In the genomic region with DNA sequence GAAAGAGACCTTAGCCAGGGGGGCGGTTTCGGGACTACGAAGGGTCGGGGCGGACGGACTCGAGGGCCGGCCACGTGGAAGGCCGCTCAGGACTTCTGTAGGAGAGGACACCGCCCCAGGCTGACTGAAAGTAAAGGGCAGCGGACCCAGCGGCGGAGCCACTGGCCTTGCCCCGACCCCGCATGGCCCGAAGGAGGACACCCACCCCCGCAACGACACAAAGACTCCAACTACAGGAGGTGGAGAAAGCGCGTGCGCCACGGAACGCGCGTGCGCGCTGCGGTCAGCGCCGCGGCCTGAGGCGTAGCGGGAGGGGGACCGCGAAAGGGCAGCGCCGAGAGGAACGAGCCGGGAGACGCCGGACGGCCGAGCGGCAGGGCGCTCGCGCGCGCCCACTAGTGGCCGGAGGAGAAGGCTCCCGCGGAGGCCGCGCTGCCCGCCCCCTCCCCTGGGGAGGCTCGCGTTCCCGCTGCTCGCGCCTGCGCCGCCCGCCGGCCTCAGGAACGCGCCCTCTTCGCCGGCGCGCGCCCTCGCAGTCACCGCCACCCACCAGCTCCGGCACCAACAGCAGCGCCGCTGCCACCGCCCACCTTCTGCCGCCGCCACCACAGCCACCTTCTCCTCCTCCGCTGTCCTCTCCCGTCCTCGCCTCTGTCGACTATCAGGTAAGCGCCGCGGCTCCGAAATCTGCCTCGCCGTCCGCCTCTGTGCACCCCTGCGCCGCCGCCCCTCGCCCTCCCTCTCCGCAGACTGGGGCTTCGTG, we compare ENCODE assay signal across 8 cellular contexts. TPM values are rescaled to one million over a fixed set of nuclear protein-coding genes. Genes with fewer than 3 reads are reported as not detected.
DNase-seq lines count a peak whose midpoint lies in the region; ATAC-seq, FAIRE-seq and TF ChIP-seq lines count a peak whose summit lies in the region.

A gene (plus strand): TSS at position 533 of the 763 bp plus-strand sequence. CDS start 67,784 bp downstream, outside the sequence.

- no peaks in the 10 kb centered on the region for H3K36me3 ChIP-seq in HepG2 (replicated peaks in 1 of 2; ENCODE audit: control insufficient read depth in 1 of 2, insufficient read depth in 2 of 2, low read length in 2 of 2)

- 25% methylated on average over 52 of the region's 97 CpGs for WGBS in HepG2 (ENCODE audit: low lambda C conversion rate)

- H3K4me2 ChIP-seq in HepG2 (ENCODE audit: low read depth, low read length): peak within 1 kb of the TSS; percentile 96

- intact Hi-C loops in HepG2 (cut with micrococcal nuclease; ENCODE audit: unreplicated experiment): loop anchor here (10.0 kb wide), 1 partner anchor 51 kb away; no protein-coding TSS in a partner anchor

- peak; percentile 91 for TF ChIP-seq CTCF in GM13976 (IDR thresholded peaks at IDR 0.05; ENCODE audit: borderline replicate concordance, control extremely low read depth, extremely low read depth, insufficient read depth, missing control alignments)
- TF ChIP-seq CTCF in HepG2 (CRISPR knock-in tag; IDR thresholded peaks at IDR 0.05): peak; percentile 86

- no peak within 1 kb of the TSS for H3K27ac ChIP-seq in HepG2 (ENCODE audit: extremely low read length, insufficient read depth, low read length)

- CTCF ChIA-PET in HepG2 (lab: Yijun Ruan, JAX; ENCODE audit: low intra/inter-chr PET ratio, low total read pairs): interaction anchor here (2.6 kb wide), 1 partner anchor 55 kb away, joined by 13 read pairs; no protein-coding TSS in a partner anchor

- in situ Hi-C loops in GM13976 (cut with MboI; ENCODE audit: low sequenced_read_pairs, unreplicated experiment): no loop called here
- in situ Hi-C loops in HepG2 (cut with HindIII; ENCODE audit: extremely low pct_ligation_motif_present, low pct_unique_long_range_greater_than_20kb): no loop called here

- TF ChIP-seq EP300 in HepG2 (IDR thresholded peaks at IDR 0.05; ENCODE audit: low read depth in 2 of 2, low read length in 2 of 2) (no peak), HepG2 (CRISPR knock-in tag; IDR thresholded peaks at IDR 0.05; ENCODE audit: borderline replicate concordance) (no peak)

- TF ChIP-seq RAD21 in HepG2 (CRISPR knock-in tag; IDR thresholded peaks at IDR 0.05): peak; percentile 96

- peak within 1 kb of the TSS; percentile 54; the same call in 1 of the 2 replicates for H3K9ac ChIP-seq in HepG2 (ENCODE audit: insufficient read depth, low read depth, low read length)

- H2AFZ ChIP-seq in HepG2 (ENCODE audit: low read length): peak within 1 kb of the TSS; percentile 1

- BruUV-seq in HepG2 (replicated peaks; lab: Mats Ljungman, UMichigan): no TSS peak

- H3K9me3 ChIP-seq in HepG2 (ENCODE audit: low read length): no peaks in the 10 kb centered on the region

- TF ChIP-seq POLR2A in HepG2 (IDR thresholded peaks at IDR 0.05; ENCODE audit: insufficient read depth in 1 of 2, low read depth in 2 of 2, low read length in 2 of 2): peak; percentile 34 to 65; a peak in 3 of 4 replicates

- H3K27me3 ChIP-seq in HepG2 (ENCODE audit: control insufficient read depth in 1 of 2, insufficient read depth in 2 of 2, low read length in 2 of 2): peaks cover 6 to 47% of the 10 kb centered on the region in 2 experiments

- peak; percentile 87 for FAIRE-seq in HepG2 (lab: Jason Lieb, UNC)

- H4K20me1 ChIP-seq in HepG2 (ENCODE audit: insufficient read depth, low read length): no peaks in the 10 kb centered on the region; the same call in 1 of the 2 replicates

- peak; percentile 67 for ATAC-seq in HG03432 (IDR thresholded peaks at IDR 0.05; ENCODE audit: unreplicated experiment)
- ATAC-seq in HepG2: peak; percentile 89

- POLR2A ChIA-PET in HepG2 (lab: Yijun Ruan, JAX): no interaction called here

- H3K4me1 ChIP-seq in HepG2 (ENCODE audit: insufficient read depth, low read length): peaks cover 38% of the 10 kb centered on the region

- peak within 1 kb of the TSS; percentile 75 to 87 (median 84) for H3K4me3 ChIP-seq in HepG2 (replicated peaks in 1 of 3; ENCODE audit: insufficient read depth in 1 of 3, low read depth in 2 of 3, low read length in 3 of 3)

- peak; percentile 98 for DNase-seq in GM13976 (ENCODE audit: low spot score)
- peak; percentile 76 for DNase-seq in NCI-H524 treated with DMSO at 0.1 percent for 48 hours (lab: John Stamatoyannopoulos, UW)
- peak; percentile 80 to 84 for DNase-seq in activated CD4-positive, alpha-beta T cell treated with anti-CD3 and anti-CD28 coated beads, Interleukin-2, amount 50 U/mL, for 48 hours
- DNase-seq in dermis microvascular lymphatic vessel endothelial cell (ENCODE audit: low read depth in 2 of 2): peak; percentile 82 to 94
- peak; percentile 83 for DNase-seq in HepG2 (ENCODE audit: low spot score)
- DNase-seq in stimulated activated CD4-positive, alpha-beta T cell treated with anti-CD3 and anti-CD28 coated beads, Interleukin-2, amount 100 ng/mL, for 24 hours: peak; percentile 80 to 85
- DNase-seq in NK-92 treated with Interleukin-12 subunit alpha and Interleukin-12 subunit beta, amount 100 ng/mL, for 24 hours (lab: John Stamatoyannopoulos, UW): no peak

- no peaks in the 10 kb centered on the region for H3K79me2 ChIP-seq in HepG2 (ENCODE audit: insufficient read depth, low read length)

TF ChIP-seq in HepG2, 621 proteins besides CTCF, POLR2A, EP300 and RAD21 (continues in another document):
- TF ChIP-seq ZNF737 (CRISPR knock-in tag; IDR thresholded peaks at IDR 0.05; ENCODE audit: borderline replicate concordance) (no peak), CAMTA2 (CRISPR knock-in tag; IDR thresholded peaks at IDR 0.05; ENCODE audit: borderline replicate concordance) (no peak), ZNF253 (CRISPR knock-in tag; IDR thresholded peaks at IDR 0.05; ENCODE audit: borderline replicate concordance) (0 out of 2 replicates have a peak, but pooled peaks have one; percentile 8), MEIS1 (CRISPR knock-in tag; IDR thresholded peaks at IDR 0.05; ENCODE audit: borderline replicate concordance) (0 out of 2 replicates have a peak, but pooled peaks have one; percentile 39), SMYD3 (CRISPR knock-in tag; IDR thresholded peaks at IDR 0.05) (no peak), ZNF839 (CRISPR knock-in tag; IDR thresholded peaks at IDR 0.05; ENCODE audit: borderline replicate concordance) (0 out of 2 replicates have a peak, but pooled peaks have one; percentile 22), TSC22D2 (CRISPR knock-in tag; IDR thresholded peaks at IDR 0.05; ENCODE audit: borderline replicate concordance) (0 out of 2 replicates have a peak, but pooled peaks have one; percentile 20), ZNF549 (CRISPR knock-in tag; IDR thresholded peaks at IDR 0.05) (no peak), NR2F2 (IDR thresholded peaks at IDR 0.05; ENCODE audit: borderline replicate concordance, low read depth) (no peak)
- TF ChIP-seq, protein P1, sequence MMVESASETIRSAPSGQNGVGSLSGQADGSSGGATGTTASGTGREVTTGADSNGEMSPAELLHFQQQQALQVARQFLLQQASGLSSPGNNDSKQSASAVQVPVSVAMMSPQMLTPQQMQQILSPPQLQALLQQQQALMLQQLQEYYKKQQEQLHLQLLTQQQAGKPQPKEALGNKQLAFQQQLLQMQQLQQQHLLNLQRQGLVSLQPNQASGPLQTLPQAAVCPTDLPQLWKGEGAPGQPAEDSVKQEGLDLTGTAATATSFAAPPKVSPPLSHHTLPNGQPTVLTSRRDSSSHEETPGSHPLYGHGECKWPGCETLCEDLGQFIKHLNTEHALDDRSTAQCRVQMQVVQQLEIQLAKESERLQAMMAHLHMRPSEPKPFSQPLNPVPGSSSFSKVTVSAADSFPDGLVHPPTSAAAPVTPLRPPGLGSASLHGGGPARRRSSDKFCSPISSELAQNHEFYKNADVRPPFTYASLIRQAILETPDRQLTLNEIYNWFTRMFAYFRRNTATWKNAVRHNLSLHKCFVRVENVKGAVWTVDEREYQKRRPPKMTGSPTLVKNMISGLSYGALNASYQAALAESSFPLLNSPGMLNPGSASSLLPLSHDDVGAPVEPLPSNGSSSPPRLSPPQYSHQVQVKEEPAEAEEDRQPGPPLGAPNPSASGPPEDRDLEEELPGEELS (CRISPR knock-in tag; IDR thresholded peaks at IDR 0.05): peak; percentile 57; the same call in 1 of the 2 replicates
- TF ChIP-seq, protein P2, sequence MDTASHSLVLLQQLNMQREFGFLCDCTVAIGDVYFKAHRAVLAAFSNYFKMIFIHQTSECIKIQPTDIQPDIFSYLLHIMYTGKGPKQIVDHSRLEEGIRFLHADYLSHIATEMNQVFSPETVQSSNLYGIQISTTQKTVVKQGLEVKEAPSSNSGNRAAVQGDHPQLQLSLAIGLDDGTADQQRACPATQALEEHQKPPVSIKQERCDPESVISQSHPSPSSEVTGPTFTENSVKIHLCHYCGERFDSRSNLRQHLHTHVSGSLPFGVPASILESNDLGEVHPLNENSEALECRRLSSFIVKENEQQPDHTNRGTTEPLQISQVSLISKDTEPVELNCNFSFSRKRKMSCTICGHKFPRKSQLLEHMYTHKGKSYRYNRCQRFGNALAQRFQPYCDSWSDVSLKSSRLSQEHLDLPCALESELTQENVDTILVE (CRISPR knock-in tag; IDR thresholded peaks at IDR 0.05): peak; percentile 74; the same call in 1 of the 2 replicates

RNA-seq across cellular contexts. Expression of the gene that starts here (rescaled TPM):
- total RNA-seq in dermis microvascular lymphatic vessel endothelial cell: under 0.01 TPM in 1 of 2 replicates, not detected in the other
- total RNA-seq in HepG2 (2016; rRNA removed; fragmentation: Illumina TruSeq; extraction: Trizol): 2.1 and 3.6 TPM in 2 replicates
- 2.0 and 2.2 TPM in 2 replicates for total RNA-seq in HepG2 (2016; cell fraction: cytosol; rRNA removed; fragmentation: Illumina TruSeq; extraction: Trizol; ENCODE audit: low read depth)
- 1.7 and 2.4 TPM in 2 replicates for total RNA-seq in HepG2 (2016; cell fraction: insoluble cytoplasmic fraction; rRNA removed; fragmentation: Illumina TruSeq; extraction: Trizol)
- 2.1 and 2.3 TPM in 2 replicates for total RNA-seq in HepG2 (2016; cell fraction: membrane; rRNA removed; fragmentation: Illumina TruSeq; extraction: Trizol)
- total RNA-seq in HepG2 (2016; cell fraction: nucleus; rRNA removed; fragmentation: Illumina TruSeq; extraction: Trizol): 1.8 and 2.7 TPM in 2 replicates
- polyA plus RNA-seq in HepG2 (2011; rRNA removed): 2.8 and 3.3 TPM in 2 replicates
- polyA plus RNA-seq in HepG2 (2011; cell fraction: cytosol; rRNA removed): 1.4 and 1.9 TPM in 2 replicates
- 3.1 and 3.6 TPM in 2 replicates for polyA plus RNA-seq in HepG2 (2011; cell fraction: nucleus; rRNA removed)
- 3.8 and 7.8 TPM in 2 replicates for polyA plus RNA-seq in HepG2 (2012)
- 6.6 and 6.7 TPM in 2 replicates for polyA plus RNA-seq in HepG2 (2016; cell fraction: cytosol; fragmentation: Illumina TruSeq; extraction: Trizol; ENCODE audit: low read depth)
- polyA plus RNA-seq in HepG2 (2016; cell fraction: insoluble cytoplasmic fraction; fragmentation: Illumina TruSeq; extraction: Trizol; ENCODE audit: low read depth): 4.1 and 6.8 TPM in 2 replicates
- 4.0 and 5.5 TPM in 2 replicates for polyA plus RNA-seq in HepG2 (2016; cell fraction: membrane; fragmentation: Illumina TruSeq; extraction: Trizol; ENCODE audit: low read depth)
- polyA plus RNA-seq in HepG2 (2016; cell fraction: nucleus; fragmentation: Illumina TruSeq; extraction: Trizol; ENCODE audit: insufficient read depth, low read depth): 3.8 and 5.1 TPM in 2 replicates
- polyA minus RNA-seq in HepG2 (2011; rRNA and poly(A)+ RNA removed; ENCODE audit: low replicate concordance): 2.0 and 2.7 TPM in 2 replicates
- polyA minus RNA-seq in HepG2 (2011; cell fraction: cytosol; rRNA and poly(A)+ RNA removed): 0.97 and 2.1 TPM in 2 replicates
- 1.4 and 1.7 TPM in 2 replicates for polyA minus RNA-seq in HepG2 (2011; cell fraction: nucleus; rRNA and poly(A)+ RNA removed)

Comparison
In these comparisons a context has a peak if more than half of its experiments do, and no peak if none do; other contexts are left out.
1. Peak in DNase-seq in dermis microvascular lymphatic vessel endothelial cell; RNA of the gene not detected or under 1 TPM.